Comparison of ENCODE assay signal across 8 cellular contexts in the genomic region with DNA sequence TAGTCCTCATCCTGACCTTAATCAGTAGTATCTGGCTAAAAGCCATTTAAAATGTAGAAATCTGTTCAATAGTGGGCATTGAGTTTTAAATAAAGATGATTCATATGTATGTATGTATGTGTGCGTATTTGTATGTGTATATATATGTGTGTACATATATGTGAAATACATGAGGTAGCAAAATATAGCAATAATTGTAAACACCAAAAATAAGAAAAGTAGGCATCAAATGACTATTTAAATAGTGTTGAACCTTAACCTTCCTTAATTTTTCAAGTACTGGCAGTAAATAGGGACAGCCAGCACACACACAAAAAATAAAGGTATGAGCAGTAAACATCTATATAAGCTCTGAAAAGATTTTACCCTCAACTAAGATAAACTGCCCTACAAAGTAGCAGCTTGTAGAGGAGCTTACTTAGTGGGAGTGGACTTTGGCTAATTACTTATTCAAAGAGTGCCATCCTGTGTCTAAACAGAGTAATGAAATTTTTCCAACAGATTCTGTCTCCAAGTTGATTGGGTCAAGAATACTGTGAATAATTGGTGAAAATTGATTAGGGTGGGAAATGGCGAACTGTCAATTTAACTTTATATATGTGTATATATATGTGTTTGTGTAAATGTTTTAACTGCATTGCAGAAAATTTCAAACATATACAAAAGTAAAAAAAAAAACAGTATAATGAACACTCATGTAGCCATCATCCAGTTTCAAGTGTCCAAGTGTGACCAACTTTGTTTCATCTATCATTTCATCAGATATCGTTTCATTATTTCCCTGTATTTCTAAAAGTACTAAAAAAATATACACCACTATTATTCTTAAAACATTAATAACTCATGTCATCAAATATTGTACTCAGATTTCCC. TPM values are rescaled to one million over a fixed set of nuclear protein-coding genes. Genes with fewer than 3 reads are reported as not detected.
DNase-seq lines count a peak whose midpoint lies in the region; ATAC-seq, FAIRE-seq and TF ChIP-seq lines count a peak whose summit lies in the region.

No MANE protein-coding gene starts in this region.

- peak; percentile 46 for ATAC-seq in GM18505 (IDR thresholded peaks at IDR 0.05; ENCODE audit: unreplicated experiment)
- ATAC-seq in HG02981 (IDR thresholded peaks at IDR 0.05; ENCODE audit: unreplicated experiment), result peak; percentile 59
- ATAC-seq in activated CD8-positive, alpha-beta T cell treated with anti-CD3 and anti-CD28 coated beads for 36 hours, result peak; percentile 43

- H3K4me1 Mint-ChIP-seq in activated CD8-positive, alpha-beta T cell treated with anti-CD3 and anti-CD28 coated beads for 36 hours (ENCODE audit: low read depth), result peaks cover 7% of the 10 kb centered on the region
- peaks cover 9% of the 10 kb centered on the region for H3K4me1 Mint-ChIP-seq in osteocyte (ENCODE audit: unreplicated experiment)

- H3K27ac Mint-ChIP-seq in activated CD8-positive, alpha-beta T cell treated with anti-CD3 and anti-CD28 coated beads for 36 hours, result peak overlapping the region; percentile 85
- no peak overlapping the region for H3K27ac Mint-ChIP-seq in osteocyte (ENCODE audit: unreplicated experiment)

- H3K9me3 Mint-ChIP-seq in activated CD8-positive, alpha-beta T cell treated with anti-CD3 and anti-CD28 coated beads for 36 hours, result no peaks in the 10 kb centered on the region
- no peaks in the 10 kb centered on the region for H3K9me3 Mint-ChIP-seq in osteocyte (ENCODE audit: unreplicated experiment)

- H3K4me3 Mint-ChIP-seq in activated CD8-positive, alpha-beta T cell treated with anti-CD3 and anti-CD28 coated beads for 36 hours, result no peak overlapping the region
- no peak overlapping the region for H3K4me3 Mint-ChIP-seq in osteocyte (ENCODE audit: unreplicated experiment)

- TF ChIP-seq CTCF in AG10803 (conservative IDR thresholded peaks at IDR 0.05; ENCODE audit: low read length), result peak; percentile 73
- peak; percentile 77 for TF ChIP-seq CTCF in activated CD8-positive, alpha-beta T cell treated with anti-CD3 and anti-CD28 coated beads for 36 hours (IDR thresholded peaks at IDR 0.05)
- TF ChIP-seq CTCF in osteocyte (IDR thresholded peaks at IDR 0.05), result peak; percentile 70

- no peaks in the 10 kb centered on the region for H3K27me3 Mint-ChIP-seq in activated CD8-positive, alpha-beta T cell treated with anti-CD3 and anti-CD28 coated beads for 36 hours
- no peaks in the 10 kb centered on the region for H3K27me3 Mint-ChIP-seq in osteocyte (ENCODE audit: unreplicated experiment)

- peak overlapping the region; percentile 79 for H3K4me3 ChIP-seq in AG10803 (ENCODE audit: low read length)

- POLR2A ChIA-PET in activated CD8-positive, alpha-beta T cell treated with anti-CD3 and anti-CD28 coated beads for 36 hours (lab: Charles Lee), result interaction anchor here (0.7 to 1.2 kb wide), 3 partner anchors 42 to 381 kb away, joined by 3 to 4 read pairs (median 3); partner anchors contain the start of genes CENPK and PPWD1

- no peak for TF ChIP-seq POLR2A in GM18505 (IDR thresholded peaks at IDR 0.05; ENCODE audit: borderline replicate concordance, extremely low read depth, insufficient read depth, insufficient read length)

- FAIRE-seq in frontal cortex (lab: Jason Lieb, UNC), result peak; percentile 76

- H3K36me3 Mint-ChIP-seq in activated CD8-positive, alpha-beta T cell treated with anti-CD3 and anti-CD28 coated beads for 36 hours (ENCODE audit: low read depth), result no peaks in the 10 kb centered on the region
- H3K36me3 Mint-ChIP-seq in osteocyte (ENCODE audit: unreplicated experiment), result no peaks in the 10 kb centered on the region

- CTCF ChIA-PET in activated CD8-positive, alpha-beta T cell treated with anti-CD3 and anti-CD28 coated beads for 36 hours (lab: Charles Lee), result interaction anchor here (0.9 to 5.2 kb wide), 21 partner anchors 9 to 849 kb away, joined by 3 to 45 read pairs (median 6); partner anchors contain the start of genes CENPK and PPWD1

- DNase-seq in AG10803 (ENCODE audit: low read depth) (peak; percentile 80), NCI-H187 treated with DMSO at 0.1 percent for 48 hours (lab: John Stamatoyannopoulos, UW) (peak; percentile 45), frontal cortex (ENCODE audit: low spot score in 2 of 2) (peak; percentile 42 to 48), osteocyte (ENCODE audit: extremely low spot score, unreplicated experiment) (no peak), cortex of kidney (lab: John Stamatoyannopoulos, UW) (no peak)
- no peak for DNase-seq in activated CD8-positive, alpha-beta T cell treated with anti-CD3 and anti-CD28 coated beads for 36 hours

- intact Hi-C loops in activated CD8-positive, alpha-beta T cell treated with anti-CD3 and anti-CD28 coated beads for 36 hours (cut with micrococcal nuclease), result loop anchor here (1.0 to 10.0 kb wide), 5 partner anchors 381 to 849 kb away; no protein-coding TSS in a partner anchor

RNA-seq across cellular contexts. Expression of gene ADAMTS6, which starts 2.0 kb away (rescaled TPM):
- total RNA-seq in activated CD8-positive, alpha-beta T cell treated with anti-CD3 and anti-CD28 coated beads for 36 hours, result 1 to 10 TPM; 1.1 to 1.9 TPM
- 15.5 TPM for total RNA-seq in frontal cortex
- 4.7 and 6.6 TPM in 2 replicates for total RNA-seq in osteocyte

Comparison
In these comparisons a context has a peak if more than half of its experiments do, and no peak if none do; other contexts are left out.
1. DNase-seq: peak in AG10803 (single experiment), NCI-H187 treated with DMSO at 0.1 percent for 48 hours (single experiment) and frontal cortex (2 of 2); none in activated CD8-positive, alpha-beta T cell treated with anti-CD3 and anti-CD28 coated beads for 36 hours (single experiment), osteocyte (single experiment) and cortex of kidney (single experiment).
2. Peak in every context shown above with its lines, with median percentiles within 50 percentile points of each other: CTCF ChIP-seq and ATAC-seq.